ENCODE assay signal across 10 cellular contexts in genomic region chr1:161421456-161421855, GRCh38. TPM values are rescaled to one million over a fixed set of nuclear protein-coding genes. Genes with fewer than 3 reads are reported as not detected.
DNase-seq lines count a peak whose midpoint lies in the region; ATAC-seq, FAIRE-seq and TF ChIP-seq lines count a peak whose summit lies in the region.
"Had no signal": no experiment of that assay in that cellular context is flagged by ENCODE, and none has a peak within 500 bp of the region (broad histone marks: within the 10 kb centered on the region; RNA-seq: fewer than 3 reads in every experiment).

No MANE protein-coding gene starts in this region.

- peaks cover 2% of the 10 kb centered on the region for H3K27me3 Mint-ChIP-seq in activated B cell treated with CpG ODN at 0.5 μM for 24 hours
- H3K27me3 Mint-ChIP-seq in naive thymus-derived CD8-positive, alpha-beta T cell: peaks cover 0 to 12% (median 3%) of the 10 kb centered on the region in 5 donors

- H3K36me3 ChIP-seq in SK-N-SH (replicated peaks in 1 of 2; ENCODE audit: control insufficient read depth in 1 of 2, insufficient read depth in 2 of 2, low read length in 1 of 2): no peaks in the 10 kb centered on the region

- no peak for TF ChIP-seq EP300 in SK-N-SH (IDR thresholded peaks at IDR 0.05; ENCODE audit: borderline replicate concordance in 1 of 2, low read depth in 1 of 2, low read length in 1 of 2)

- TF ChIP-seq CTCF in SK-N-SH (IDR thresholded peaks at IDR 0.05) (no peak), activated B cell treated with CpG ODN at 0.5 μM for 24 hours (IDR thresholded peaks at IDR 0.05) (no peak)

- no peaks in the 10 kb centered on the region for H3K9me2 ChIP-seq in SK-N-SH

- H3K79me2 ChIP-seq in SK-N-SH (ENCODE audit: insufficient read depth): no peaks in the 10 kb centered on the region

- no peak overlapping the region for H3K27ac ChIP-seq in SK-N-SH (ENCODE audit: low read depth in 2 of 2, low read length in 1 of 2)

- no peak for TF ChIP-seq POLR2A in GM12892 (IDR thresholded peaks at IDR 0.05; ENCODE audit: low read depth, low read length)

- peak overlapping the region; percentile 70; the same call in 1 of the 2 replicates for H3K4me2 ChIP-seq in SK-N-SH

- H3K9ac ChIP-seq in SK-N-SH: no peak overlapping the region

- no peaks in the 10 kb centered on the region for H4K20me1 ChIP-seq in SK-N-SH (ENCODE audit: insufficient read depth)

- 37% methylated on average over 9 of the region's 9 CpGs for WGBS in SK-N-SH (ENCODE audit: low lambda C conversion rate)

- intact Hi-C loops in activated B cell treated with CpG ODN at 0.5 μM for 24 hours (cut with micrococcal nuclease): no loop called here

- DNase-seq in SK-N-SH (no peak), activated B cell treated with CpG ODN at 0.5 μM for 24 hours (no peak), GM12892 (ENCODE audit: insufficient read length) (no peak), GM19240 (ENCODE audit: insufficient read length, low spot score) (no peak)
- DNase-seq in naive thymus-derived CD8-positive, alpha-beta T cell: peak in 1 of 10 donors; percentile 13

- H3K4me1 ChIP-seq in SK-N-SH (ENCODE audit: control insufficient read depth in 1 of 2, insufficient read depth in 2 of 2, low read depth in 1 of 2, low read length in 1 of 2): peaks cover 0 to 5% of the 10 kb centered on the region in 2 experiments; a peak in 2 of 4 replicates

- H3K4me3 Mint-ChIP-seq in activated B cell treated with CpG ODN at 0.5 μM for 24 hours: peak overlapping the region; percentile 85
- H3K4me3 Mint-ChIP-seq in naive thymus-derived CD8-positive, alpha-beta T cell: peak overlapping the region; percentile 57 to 90 (median 76)

- no peak overlapping the region for H3K27ac Mint-ChIP-seq in activated B cell treated with CpG ODN at 0.5 μM for 24 hours
- H3K27ac Mint-ChIP-seq in naive thymus-derived CD8-positive, alpha-beta T cell: peak overlapping the region in 2 of 10 donors; percentile 77 to 97
- H3K27ac Mint-ChIP-seq: dendritic cell treated with granulocyte-macrophage colony-stimulating factor and Interleukin-4, amounts not matched to agents 40 ng/mL and 50 ng/mL, for 4 days had no signal

- H3K36me3 Mint-ChIP-seq in activated B cell treated with CpG ODN at 0.5 μM for 24 hours (ENCODE audit: low read depth): peaks cover 4% of the 10 kb centered on the region
- H3K36me3 Mint-ChIP-seq in naive thymus-derived CD8-positive, alpha-beta T cell: peaks cover 0 to 3% (median 0%) of the 10 kb centered on the region in 3 donors

- H3K4me1 Mint-ChIP-seq in activated B cell treated with CpG ODN at 0.5 μM for 24 hours: peaks cover 5% of the 10 kb centered on the region
- peaks cover 4 to 6% (median 5%) of the 10 kb centered on the region in 4 donors for H3K4me1 Mint-ChIP-seq in naive thymus-derived CD8-positive, alpha-beta T cell

- H2AFZ ChIP-seq in SK-N-SH (ENCODE audit: low read depth): no peak overlapping the region

- CTCF ChIA-PET in SK-N-SH (lab: Yijun Ruan, JAX) (interaction anchor here (1.9 kb wide), 1 partner anchor 18 kb away, joined by 6 read pairs; no protein-coding TSS in a partner anchor), activated B cell treated with CpG ODN at 0.5 μM for 24 hours (lab: Charles Lee) (no interaction called here)

- no peaks in the 10 kb centered on the region for H3K27me3 ChIP-seq in SK-N-SH (ENCODE audit: insufficient read depth)

- TF ChIP-seq RAD21 in SK-N-SH (IDR thresholded peaks at IDR 0.05; ENCODE audit: low read length): no peak

- no peak for ATAC-seq in SK-N-SH treated with all-trans-retinoic acid at 6 μM for 48 hours
- peak; percentile 12 for ATAC-seq in HG03354 (IDR thresholded peaks at IDR 0.05; ENCODE audit: poor library complexity, severe bottlenecking, unreplicated experiment)
- no peak for ATAC-seq in activated B cell treated with CpG ODN at 0.5 μM for 24 hours (ENCODE audit: low read depth)
- peak; percentile 17 to 20 for ATAC-seq in naive thymus-derived CD8-positive, alpha-beta T cell
- no peak for ATAC-seq in GM18511 (IDR thresholded peaks at IDR 0.05; ENCODE audit: unreplicated experiment)

- H3F3A ChIP-seq in SK-N-SH (replicated peaks; ENCODE audit: insufficient read depth): peaks cover 3% of the 10 kb centered on the region

- peak overlapping the region in 1 of 2 experiments; percentile 48; a peak in 2 of 4 replicates for H3K4me3 ChIP-seq in SK-N-SH (ENCODE audit: low read depth in 2 of 2, low read length in 1 of 2)

- FAIRE-seq in GM12892 (lab: Jason Lieb, UNC): no peak

- POLR2A ChIA-PET in SK-N-SH (lab: Yijun Ruan, JAX) (no interaction called here), activated B cell treated with CpG ODN at 0.5 μM for 24 hours (lab: Charles Lee) (no interaction called here)
- POLR2A ChIA-PET in naive thymus-derived CD8-positive, alpha-beta T cell (lab: Charles Lee): no interaction called here

- H3K9me3 ChIP-seq in SK-N-SH: no peaks in the 10 kb centered on the region

- H3K9me3 Mint-ChIP-seq in activated B cell treated with CpG ODN at 0.5 μM for 24 hours: no peaks in the 10 kb centered on the region
- H3K9me3 Mint-ChIP-seq in naive thymus-derived CD8-positive, alpha-beta T cell: peaks cover 0 to 3% (median 0%) of the 10 kb centered on the region in 9 donors
- H3K9me3 Mint-ChIP-seq: dendritic cell treated with granulocyte-macrophage colony-stimulating factor and Interleukin-4, amounts not matched to agents 40 ng/mL and 50 ng/mL, for 4 days had no signal

TF ChIP-seq in SK-N-SH, 30 proteins besides CTCF, POLR2A, EP300 and RAD21 (continues in another document):
- TF ChIP-seq FOXJ3 (CRISPR knock-in tag; IDR thresholded peaks at IDR 0.05) (no peak), IRF3 (IDR thresholded peaks at IDR 0.05; ENCODE audit: low read depth, low read length) (no peak), SIN3A (IDR thresholded peaks at IDR 0.05; ENCODE audit: borderline replicate concordance, low read depth, low read length) (no peak), MEF2A (IDR thresholded peaks at IDR 0.05; ENCODE audit: borderline replicate concordance, low read depth) (no peak), YY1 (IDR thresholded peaks at IDR 0.05; ENCODE audit: low read depth) (no peak), TCF12 (IDR thresholded peaks at IDR 0.05) (no peak), NRF1 (IDR thresholded peaks at IDR 0.05; ENCODE audit: low read depth, low read length) (no peak), USF2 (IDR thresholded peaks at IDR 0.05; ENCODE audit: borderline replicate concordance, low read depth, low read length) (no peak), GABPA (IDR thresholded peaks at IDR 0.05; ENCODE audit: low read depth) (no peak), CHD2 (IDR thresholded peaks at IDR 0.05; ENCODE audit: low read length, partially characterized antibody) (no peak)

TF ChIP-seq in SK-N-SH treated with all-trans-retinoic acid at 6 μM for 48 hours, 23 proteins besides CTCF, POLR2A, EP300 and RAD21 (continues in another document):
- TF ChIP-seq ZNF565 (CRISPR knock-in tag; conservative IDR thresholded peaks at IDR 0.05; ENCODE audit: low read depth) (no peak), ISL1 (CRISPR knock-in tag; IDR thresholded peaks at IDR 0.05) (no peak), ESRRG (CRISPR knock-in tag; IDR thresholded peaks at IDR 0.05) (no peak), CREB5 (CRISPR knock-in tag; IDR thresholded peaks at IDR 0.05; ENCODE audit: low read depth) (no peak), TSHZ2 (CRISPR knock-in tag; IDR thresholded peaks at IDR 0.05) (no peak), OSR1 (CRISPR knock-in tag; IDR thresholded peaks at IDR 0.05) (no peak)

RNA-seq across cellular contexts. Expression of gene CFAP126, which starts 53.8 kb away (rescaled TPM):
- not detected in 2 replicates for polyA plus RNA-seq in SK-N-SH (2012; rRNA removed)
- polyA plus RNA-seq in SK-N-SH (2012; cell fraction: cytosol; rRNA removed): not detected in 2 replicates
- 0.14 TPM in 1 of 2 replicates, not detected in the other for polyA plus RNA-seq in SK-N-SH (2012; cell fraction: nucleus; rRNA removed)
- total RNA-seq in activated B cell treated with CpG ODN at 0.5 μM for 24 hours: not detected in 2 replicates
- total RNA-seq in naive thymus-derived CD8-positive, alpha-beta T cell: not detected
- polyA plus RNA-seq in naive thymus-derived CD8-positive, alpha-beta T cell: not detected
- polyA plus RNA-seq in GM12892 (2012; ENCODE audit: missing spikeins): not detected
- total RNA-seq: SK-MEL-5 had no signal

Comparison
In these comparisons a context has a peak if more than half of its experiments do, and no peak if none do; other contexts are left out.
1. ATAC-seq: peak in HG03354 (single experiment) and naive thymus-derived CD8-positive, alpha-beta T cell (2 of 2); none in SK-N-SH treated with all-trans-retinoic acid at 6 μM for 48 hours (single experiment), activated B cell treated with CpG ODN at 0.5 μM for 24 hours (single experiment) and GM18511 (single experiment).